ENCODE assay signal across 26 cellular contexts in genomic region chr12:124831590-124831989, GRCh38. TPM values are rescaled to one million over a fixed set of nuclear protein-coding genes. Genes with fewer than 3 reads are reported as not detected.
DNase-seq lines count a peak whose midpoint lies in the region; ATAC-seq, FAIRE-seq and TF ChIP-seq lines count a peak whose summit lies in the region.
"Had no signal": no experiment of that assay in that cellular context is flagged by ENCODE, and none has a peak within 500 bp of the region (broad histone marks: within the 10 kb centered on the region; RNA-seq: fewer than 3 reads in every experiment).

No MANE protein-coding gene starts in this region.

- TF ChIP-seq RAD21 in H1 (IDR thresholded peaks at IDR 0.05 in 1 of 2, conservative IDR thresholded peaks at IDR 0.05 in 1 of 2; ENCODE audit: low read depth in 2 of 2, low read length in 2 of 2): no peak

- no peaks in the 10 kb centered on the region for H3K27me3 ChIP-seq in H1 (replicated peaks in 1 of 4; ENCODE audit: control insufficient read depth in 3 of 4, extremely low read depth in 1 of 4, insufficient read depth in 3 of 4, low read length in 3 of 4)
- no peaks in the 10 kb centered on the region for H3K27me3 ChIP-seq in mesenchymal stem cell (ENCODE audit: control insufficient read depth in 1 of 2, insufficient read depth in 1 of 2, low read length in 2 of 2)
- no peaks in the 10 kb centered on the region for H3K27me3 ChIP-seq in trophoblast cell (ENCODE audit: insufficient read depth, low read length)
- H3K27me3 ChIP-seq in effector memory CD4-positive, alpha-beta T cell (replicated peaks; ENCODE audit: control insufficient read depth, insufficient read depth, low read length, poor library complexity, severe bottlenecking): no peaks in the 10 kb centered on the region
- H3K27me3 ChIP-seq: BLaER1, MG63 had no signal

- H3K4me1 ChIP-seq in H1 (replicated peaks in 1 of 4; ENCODE audit: control insufficient read depth in 3 of 4, insufficient read depth in 4 of 4, low read length in 3 of 4) (peaks cover 0 to 13% (median 10%) of the 10 kb centered on the region in 4 experiments; a peak in 6 of 7 replicates), mesenchymal stem cell (ENCODE audit: control insufficient read depth, insufficient read depth, low read depth, low read length) (peaks cover 32% of the 10 kb centered on the region), trophoblast cell (ENCODE audit: control insufficient read depth in 1 of 2, insufficient read depth in 2 of 2, low read length in 2 of 2) (peaks cover 16 to 18% of the 10 kb centered on the region in 2 experiments)
- no peaks in the 10 kb centered on the region for H3K4me1 ChIP-seq in effector memory CD4-positive, alpha-beta T cell (ENCODE audit: control insufficient read depth, insufficient read depth, low read length, poor library complexity, severe bottlenecking)

- no peak for TF ChIP-seq CTCF in H1 (IDR thresholded peaks at IDR 0.05; ENCODE audit: control extremely low read depth in 1 of 3, insufficient read depth in 1 of 3, low read depth in 1 of 3, low read length in 3 of 3)

- H3K79me2 ChIP-seq in H1 (ENCODE audit: control insufficient read depth in 1 of 2, insufficient read depth in 2 of 2, low read length in 2 of 2) (peaks cover 0 to 15% of the 10 kb centered on the region in 2 experiments; a peak in 3 of 4 replicates), trophoblast cell (ENCODE audit: control insufficient read depth, insufficient read depth, low read length, poor library complexity) (no peaks in the 10 kb centered on the region)

- H3K14ac ChIP-seq in H1 (ENCODE audit: insufficient read length) (no peak overlapping the region), mesenchymal stem cell (ENCODE audit: low read length in 2 of 2) (no peak overlapping the region), trophoblast cell (ENCODE audit: low read length) (no peak overlapping the region)

- WGBS in H1 (ENCODE audit: extremely low coverage in 1 of 2, insufficient coverage in 1 of 2, insufficient read length in 1 of 2, insufficient replicate concordance in 2 of 2, low coverage in 1 of 2, low lambda C conversion rate in 2 of 2, missing lambda C conversion rate in 1 of 2), 2 experiments: 87% methylated on average over 8 of the region's 8 CpGs; no CpG with 5 or more reads in 1 of the 2 experiments
- 85% methylated on average over 8 of the region's 8 CpGs for WGBS in mesenchymal stem cell
- WGBS in trophoblast cell (ENCODE audit: extremely low coverage, insufficient coverage, insufficient read length): no CpG with 5 or more reads among the region's 8 CpGs

- peaks cover 8% of the 10 kb centered on the region for H3K79me1 ChIP-seq in H1 (ENCODE audit: low read depth, low read length)
- H3K79me1 ChIP-seq in mesenchymal stem cell (replicated peaks; ENCODE audit: low read length, poor library complexity, severe bottlenecking): peaks cover 14% of the 10 kb centered on the region
- peaks cover 26% of the 10 kb centered on the region for H3K79me1 ChIP-seq in trophoblast cell (ENCODE audit: low read length)

- no peak for FAIRE-seq in H1 (lab: Jason Lieb, UNC)
- FAIRE-seq: G401.6, GM12892, K562 had no signal

- H3K9me3 Mint-ChIP-seq in activated T-cell treated with anti-CD3 and anti-CD28 coated beads, Interleukin-2, amount 50 U/mL, for 72 hours: peaks cover 0 to 4% of the 10 kb centered on the region in 2 donors
- H3K9me3 Mint-ChIP-seq in activated naive CD8-positive, alpha-beta T cell treated with anti-CD3 and anti-CD28 coated beads for 36 hours: no peaks in the 10 kb centered on the region
- H3K9me3 Mint-ChIP-seq: CD4-positive, alpha-beta T cell had no signal

- H3K4me2 ChIP-seq in H1 (ENCODE audit: insufficient read depth in 1 of 2, low read depth in 2 of 2, low read length in 2 of 2): no peak overlapping the region
- H3K4me2 ChIP-seq in mesenchymal stem cell (ENCODE audit: low read length, poor library complexity, severe bottlenecking): no peak overlapping the region
- no peak overlapping the region for H3K4me2 ChIP-seq in trophoblast cell (ENCODE audit: low read length)
- H3K4me2 ChIP-seq: BLaER1, SK-N-SH had no signal

- no peak overlapping the region for H3K56ac ChIP-seq in H1 (replicated peaks; ENCODE audit: insufficient read length, low read depth, low read length)

- H3K9me3 ChIP-seq in H1 (ENCODE audit: insufficient read depth in 2 of 2, low read depth in 1 of 2, low read length in 1 of 2): no peaks in the 10 kb centered on the region
- H3K9me3 ChIP-seq in mesenchymal stem cell (ENCODE audit: control insufficient read depth, low read length): peaks cover 5% of the 10 kb centered on the region
- H3K9me3 ChIP-seq in trophoblast cell (ENCODE audit: insufficient read depth, low read depth, low read length): peaks cover 4% of the 10 kb centered on the region
- no peaks in the 10 kb centered on the region for H3K9me3 ChIP-seq in effector memory CD4-positive, alpha-beta T cell (ENCODE audit: control insufficient read depth, low read length)
- H3K9me3 ChIP-seq: SK-N-SH had no signal

- H4K8ac ChIP-seq in H1 (ENCODE audit: extremely low read depth, insufficient read depth, low read length) (no peak overlapping the region), mesenchymal stem cell (ENCODE audit: low read length) (no peak overlapping the region), trophoblast cell (ENCODE audit: low read depth, low read length) (no peak overlapping the region)

- H3K18ac ChIP-seq in H1 (ENCODE audit: extremely low read depth, low read length) (no peak overlapping the region), mesenchymal stem cell (ENCODE audit: low read depth in 1 of 2, low read length in 2 of 2) (no peak overlapping the region), trophoblast cell (ENCODE audit: low read length) (peak overlapping the region; percentile 22)

- no peak overlapping the region for H2AK5ac ChIP-seq in H1 (ENCODE audit: low read depth, low read length)
- H2AK5ac ChIP-seq in mesenchymal stem cell (ENCODE audit: low read length, severe bottlenecking): peak overlapping the region; percentile 15
- no peak overlapping the region for H2AK5ac ChIP-seq in trophoblast cell (ENCODE audit: low read length)

- H3K23ac ChIP-seq in H1 (ENCODE audit: insufficient read length) (no peak overlapping the region), mesenchymal stem cell (ENCODE audit: low read length in 2 of 2) (no peak overlapping the region), trophoblast cell (ENCODE audit: low read length) (no peak overlapping the region)

- H3K4me3 ChIP-seq in H1 (ENCODE audit: extremely low read depth in 1 of 4, insufficient read depth in 2 of 4, low read depth in 3 of 4, low read length in 4 of 4): no peak overlapping the region
- no peak overlapping the region for H3K4me3 ChIP-seq in mesenchymal stem cell (ENCODE audit: insufficient read depth in 1 of 2, low read depth in 1 of 2, low read length in 2 of 2)
- H3K4me3 ChIP-seq in trophoblast cell (ENCODE audit: low read depth, low read length): no peak overlapping the region
- no peak overlapping the region for H3K4me3 ChIP-seq in effector memory CD4-positive, alpha-beta T cell (ENCODE audit: insufficient read depth, low read depth, low read length, poor library complexity, severe bottlenecking)
- H3K4me3 ChIP-seq: BLaER1, K562, MG63 had no signal

- peak overlapping the region; percentile 64 for H3K27ac Mint-ChIP-seq in activated T-cell treated with anti-CD3 and anti-CD28 coated beads, Interleukin-2, amount 50 U/mL, for 72 hours
- H3K27ac Mint-ChIP-seq in activated naive CD8-positive, alpha-beta T cell treated with anti-CD3 and anti-CD28 coated beads for 36 hours: no peak overlapping the region
- H3K27ac Mint-ChIP-seq: CD4-positive, alpha-beta T cell had no signal

- H3K9ac ChIP-seq in H1 (replicated peaks in 1 of 4; ENCODE audit: extremely low read depth in 1 of 4, low read depth in 3 of 4, low read length in 3 of 4) (no peak overlapping the region), mesenchymal stem cell (ENCODE audit: low read length) (no peak overlapping the region), trophoblast cell (ENCODE audit: low read length) (no peak overlapping the region)
- H3K9ac ChIP-seq: BLaER1, SK-N-SH had no signal

- POLR2A ChIA-PET in H1 (lab: Charles Lee; ENCODE audit: partially characterized antibody): no interaction called here

- CTCF ChIA-PET in H1 (lab: Charles Lee; ENCODE audit: partially characterized antibody): no interaction called here

- H3K36me3 Mint-ChIP-seq in activated T-cell treated with anti-CD3 and anti-CD28 coated beads, Interleukin-2, amount 50 U/mL, for 72 hours (ENCODE audit: insufficient read depth in 2 of 2): peaks cover 0 to 2% of the 10 kb centered on the region in 2 donors
- no peaks in the 10 kb centered on the region for H3K36me3 Mint-ChIP-seq in activated naive CD8-positive, alpha-beta T cell treated with anti-CD3 and anti-CD28 coated beads for 36 hours

- H2BK20ac ChIP-seq in H1 (ENCODE audit: low read length): peak overlapping the region; percentile 34; the same call in 1 of the 2 replicates

- H2BK5ac ChIP-seq in H1 (ENCODE audit: low read depth, low read length) (no peak overlapping the region), mesenchymal stem cell (ENCODE audit: low read depth, low read length, poor library complexity, severe bottlenecking) (no peak overlapping the region), trophoblast cell (ENCODE audit: low read depth, low read length, poor library complexity) (no peak overlapping the region)

- H3K4ac ChIP-seq in H1 (replicated peaks; ENCODE audit: insufficient read length, low read depth, low read length) (no peak overlapping the region), mesenchymal stem cell (ENCODE audit: low read depth in 1 of 2, low read length in 2 of 2) (no peak overlapping the region), trophoblast cell (ENCODE audit: low read depth, low read length) (no peak overlapping the region)

- no peak overlapping the region for H3K4me3 Mint-ChIP-seq in activated T-cell treated with anti-CD3 and anti-CD28 coated beads, Interleukin-2, amount 50 U/mL, for 72 hours
- H3K4me3 Mint-ChIP-seq in activated naive CD8-positive, alpha-beta T cell treated with anti-CD3 and anti-CD28 coated beads for 36 hours: no peak overlapping the region
- H3K4me3 Mint-ChIP-seq: CD4-positive, alpha-beta T cell had no signal

- TF ChIP-seq EP300 in H1 (IDR thresholded peaks at IDR 0.05; ENCODE audit: borderline replicate concordance in 1 of 2, low read depth in 2 of 2, low read length in 2 of 2): no peak

- no peaks in the 10 kb centered on the region; the same call in 1 of the 2 replicates for H3K23me2 ChIP-seq in H1 (ENCODE audit: low read depth, low read length)

- no peak overlapping the region for H2BK15ac ChIP-seq in H1 (ENCODE audit: low read length)
- no peak overlapping the region for H2BK15ac ChIP-seq in mesenchymal stem cell (ENCODE audit: low read depth, poor library complexity, severe bottlenecking)

- TF ChIP-seq POLR2A in H1 (IDR thresholded peaks at IDR 0.05; ENCODE audit: control extremely low read depth in 1 of 2, low read depth in 2 of 2, low read length in 2 of 2): no peak

- H2AFZ ChIP-seq in H1 (ENCODE audit: low read length) (no peak overlapping the region), mesenchymal stem cell (ENCODE audit: low read depth, low read length) (no peak overlapping the region), trophoblast cell (ENCODE audit: insufficient read depth, low read length, poor library complexity) (no peak overlapping the region)

- peaks cover 0 to 5% of the 10 kb centered on the region in 2 experiments for H4K20me1 ChIP-seq in H1 (replicated peaks in 1 of 2; ENCODE audit: control insufficient read depth in 1 of 2, insufficient read depth in 2 of 2, low read length in 2 of 2)

- no peaks in the 10 kb centered on the region for H3K36me3 ChIP-seq in H1 (ENCODE audit: control insufficient read depth in 2 of 4, insufficient read depth in 4 of 4, low read length in 3 of 4)
- H3K36me3 ChIP-seq in mesenchymal stem cell (ENCODE audit: control insufficient read depth in 1 of 2, insufficient read depth in 2 of 2, low read depth in 1 of 2, low read length in 2 of 2): peaks cover 0 to 5% of the 10 kb centered on the region in 2 experiments
- no peaks in the 10 kb centered on the region for H3K36me3 ChIP-seq in trophoblast cell (ENCODE audit: control insufficient read depth in 1 of 2, insufficient read depth in 2 of 2, low read length in 2 of 2)
- no peaks in the 10 kb centered on the region for H3K36me3 ChIP-seq in effector memory CD4-positive, alpha-beta T cell (ENCODE audit: control insufficient read depth, insufficient read depth, low read length)
- H3K36me3 ChIP-seq: MG63 had no signal

- peak overlapping the region; percentile 22 for H4K91ac ChIP-seq in H1 (replicated peaks; ENCODE audit: insufficient read length, low read length)
- H4K91ac ChIP-seq in mesenchymal stem cell (ENCODE audit: low read length): no peak overlapping the region
- H4K91ac ChIP-seq in trophoblast cell (ENCODE audit: low read depth, low read length): peak overlapping the region; percentile 59

- no peak overlapping the region for H3K27ac ChIP-seq in H1 (ENCODE audit: low read depth, low read length)
- H3K27ac ChIP-seq in mesenchymal stem cell (ENCODE audit: low read length, poor library complexity, severe bottlenecking): no peak overlapping the region
- H3K27ac ChIP-seq in trophoblast cell (ENCODE audit: low read depth, low read length): no peak overlapping the region
- no peak overlapping the region for H3K27ac ChIP-seq in effector memory CD4-positive, alpha-beta T cell (ENCODE audit: insufficient read depth, low read length, poor library complexity, severe bottlenecking)
- H3K27ac ChIP-seq: 22Rv1, BLaER1 had no signal

- no peak for ATAC-seq in activated T-cell treated with anti-CD3 and anti-CD28 coated beads, Interleukin-2, amount 50 U/mL, for 72 hours (replicated peaks in 1 of 2)
- no peak for ATAC-seq in HG03432 (IDR thresholded peaks at IDR 0.05; ENCODE audit: unreplicated experiment)
- ATAC-seq: K562 had no signal

- no peak overlapping the region for H2BK120ac ChIP-seq in H1 (replicated peaks; ENCODE audit: low read depth, low read length)
- H2BK120ac ChIP-seq in mesenchymal stem cell (ENCODE audit: low read depth, low read length): no peak overlapping the region
- H2BK120ac ChIP-seq in trophoblast cell (ENCODE audit: insufficient read depth, low read length, poor library complexity): no peak overlapping the region

- H2BK12ac ChIP-seq in H1 (ENCODE audit: low read depth, low read length): peak overlapping the region; percentile 18; the same call in 1 of the 2 replicates
- H2BK12ac ChIP-seq in mesenchymal stem cell (ENCODE audit: low read length in 2 of 2): no peak overlapping the region
- peak overlapping the region; percentile 20 for H2BK12ac ChIP-seq in trophoblast cell (ENCODE audit: low read length)

- no peaks in the 10 kb centered on the region for H3K27me3 Mint-ChIP-seq in activated T-cell treated with anti-CD3 and anti-CD28 coated beads, Interleukin-2, amount 50 U/mL, for 72 hours (ENCODE audit: low read depth)
- no peaks in the 10 kb centered on the region for H3K27me3 Mint-ChIP-seq in activated naive CD8-positive, alpha-beta T cell treated with anti-CD3 and anti-CD28 coated beads for 36 hours
- H3K27me3 Mint-ChIP-seq: CD4-positive, alpha-beta T cell had no signal

- no peak overlapping the region for H4K12ac ChIP-seq in trophoblast cell (ENCODE audit: low read depth, low read length)

- no peak overlapping the region for H4K5ac ChIP-seq in H1 (ENCODE audit: insufficient read length, low read depth, low read length)

- no peak for DNase-seq in activated T-cell treated with anti-CD3 and anti-CD28 coated beads, Interleukin-2, amount 50 U/mL, for 72 hours
- DNase-seq in activated T-cell treated with anti-CD3 and anti-CD28 coated beads, Interleukin-2, amount 50 U/mL, for 48 hours: no peak
- DNase-seq in H1 (ENCODE audit: low read depth in 1 of 2, low spot score in 2 of 2) (no peak), mesenchymal stem cell (no peak), trophoblast cell (no peak)
- DNase-seq in activated naive CD8-positive, alpha-beta T cell treated with anti-CD3 and anti-CD28 coated beads for 36 hours: no peak
- no peak for DNase-seq in effector memory CD4-positive, alpha-beta T cell
- DNase-seq: ACHN; CD4-positive, alpha-beta T cell; COR-L47; GOT3; MG63; NCI-H1417; NCI-H1694 treated with DMSO at 0.1 percent for 48 hours; NCI-H2081 treated with DMSO at 0.1 percent for 48 hours; NCI-H2171 treated with DMSO at 0.1 percent for 48 hours; NCI-H524 treated with DMSO at 0.1 percent for 48 hours; RPMI8226; SIG-M5; SK-N-SH had no signal

- H3K4me1 Mint-ChIP-seq in activated T-cell treated with anti-CD3 and anti-CD28 coated beads, Interleukin-2, amount 50 U/mL, for 72 hours (ENCODE audit: low read depth): peaks cover 12% of the 10 kb centered on the region
- H3K4me1 Mint-ChIP-seq in activated naive CD8-positive, alpha-beta T cell treated with anti-CD3 and anti-CD28 coated beads for 36 hours: peaks cover 6% of the 10 kb centered on the region

RNA-seq across cellular contexts. Expression of gene SCARB1, which starts 32.1 kb away (rescaled TPM):
- total RNA-seq in activated T-cell treated with anti-CD3 and anti-CD28 coated beads, Interleukin-2, amount 50 U/mL, for 72 hours: 10 to 100 TPM; 13.4 to 14.5 TPM
- total RNA-seq in H1 (2021; fragmentation: NEBNext Ultra II Directional; extraction: Animal tissue kit (Norgen Biotek cat#: 25700)): 57.1 and 58.0 TPM in 2 replicates
- polyA plus RNA-seq in H1 (2011; rRNA removed): 45.3 and 70.7 TPM in 2 replicates
- 49.4 TPM for polyA plus RNA-seq in H1 (2011; cell fraction: cytosol; rRNA removed)
- polyA plus RNA-seq in H1 (2011; cell fraction: nucleus; rRNA removed): 108 TPM
- 52.4 to 76.7 TPM (median 66.8 TPM) in 4 replicates for polyA plus RNA-seq in H1 (2012, experiment 1 of 2)
- 40.2 TPM for polyA plus RNA-seq in H1 (2012, experiment 2 of 2)
- polyA plus RNA-seq in H1 (2013, experiment 1 of 2): 81.2 TPM
- polyA plus RNA-seq in H1 (2013, experiment 2 of 2): 90.5 TPM
- 52.9 and 55.6 TPM in 2 replicates for polyA minus RNA-seq in H1 (2011; rRNA and poly(A)+ RNA removed)
- 28.3 TPM for polyA minus RNA-seq in H1 (2011; cell fraction: cytosol; rRNA and poly(A)+ RNA removed)
- 31.4 TPM for polyA minus RNA-seq in H1 (2011; cell fraction: nucleus; rRNA and poly(A)+ RNA removed)
- polyA plus RNA-seq in mesenchymal stem cell (2013, experiment 1 of 2): 69.1 TPM
- 62.0 TPM for polyA plus RNA-seq in mesenchymal stem cell (2013, experiment 2 of 2)
- 102 and 105 TPM in 2 replicates for polyA plus RNA-seq in trophoblast cell (2013)
- 10 to 100 TPM; 40.3 to 43.8 TPM for total RNA-seq in activated naive CD8-positive, alpha-beta T cell treated with anti-CD3 and anti-CD28 coated beads for 36 hours

Comparison
In these comparisons a context has a peak if more than half of its experiments do, and no peak if none do; other contexts are left out.
1. H2BK12ac ChIP-seq: peak in H1 (single experiment) and trophoblast cell (single experiment); none in mesenchymal stem cell (0 of 2).